In the genomic region with DNA sequence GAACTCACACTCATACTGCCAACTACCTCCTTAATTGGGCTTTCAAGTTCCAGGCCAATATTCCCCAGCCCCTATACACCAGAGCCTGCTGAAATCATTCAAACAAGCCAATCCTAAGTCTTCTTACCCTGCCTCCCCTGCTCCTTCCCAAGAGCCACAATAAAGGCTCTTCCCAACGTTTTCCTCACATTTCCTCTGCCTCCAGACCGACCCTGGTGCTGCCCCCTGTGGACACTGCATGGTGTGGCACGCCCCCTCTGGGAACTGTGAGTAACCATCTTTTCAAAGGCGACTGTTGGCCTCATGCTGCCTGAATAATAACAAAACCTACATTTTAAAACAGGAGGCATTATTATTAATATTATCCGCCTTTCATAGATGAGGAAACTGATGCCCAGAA, we compare ENCODE assay signal across 11 cellular contexts.
DNase-seq lines count a peak whose midpoint lies in the region; ATAC-seq and TF ChIP-seq lines count a peak whose summit lies in the region.
"Had no signal": no experiment of that assay in that cellular context is flagged by ENCODE, and none has a peak within 500 bp of the region (broad histone marks: within the 10 kb centered on the region; RNA-seq: fewer than 3 reads in every experiment).

No MANE protein-coding gene starts in this region.

- peaks cover 4% of the 10 kb centered on the region for H3K9me3 Mint-ChIP-seq in neural crest cell

- no peak for DNase-seq in GM12864 (ENCODE audit: low read depth)
- peak; percentile 41 for DNase-seq in dermis blood vessel endothelial cell
- peak; percentile 63 for DNase-seq in neural crest cell (ENCODE audit: low read depth, low spot score)
- DNase-seq in T-helper 2 cell, result no peak
- DNase-seq in hippocampal formation (lab: John Stamatoyannopoulos, UW), result no peak
- DNase-seq: NCI-H226; stimulated activated CD4-positive, alpha-beta T cell treated with anti-CD3 and anti-CD28 coated beads, Interleukin-2, amount 100 ng/mL, for 24 hours had no signal

- peaks cover 3% of the 10 kb centered on the region for H3K36me3 Mint-ChIP-seq in neural crest cell (ENCODE audit: low read depth)

- no peak overlapping the region for H3K4me3 ChIP-seq in GM12864 (ENCODE audit: low read depth, low read length)
- H3K4me3 ChIP-seq: esophagus muscularis mucosa, thoracic aorta had no signal

- TF ChIP-seq CTCF in GM12864 (IDR thresholded peaks at IDR 0.05; ENCODE audit: low read depth, low read length, missing control alignments) (peak; percentile 50), LNCAP (IDR thresholded peaks at IDR 0.05) (peak; percentile 42), neural crest cell (conservative IDR thresholded peaks at IDR 0.05) (peak; percentile 63)

- H3K27ac Mint-ChIP-seq in neural crest cell (ENCODE audit: unreplicated experiment), result no peak overlapping the region

- H3K4me1 Mint-ChIP-seq in neural crest cell, result peaks cover 2% of the 10 kb centered on the region

- ATAC-seq in HG02642 (IDR thresholded peaks at IDR 0.05; ENCODE audit: poor library complexity, unreplicated experiment), result no peak

- H3K27me3 Mint-ChIP-seq in neural crest cell (ENCODE audit: low read depth), result peaks cover 14% of the 10 kb centered on the region

- H3K4me3 Mint-ChIP-seq in neural crest cell, result no peak overlapping the region

Comparison
In these comparisons a context has a peak if more than half of its experiments do, and no peak if none do; other contexts are left out.
1. DNase-seq: peak in dermis blood vessel endothelial cell (single experiment) and neural crest cell (single experiment); none in GM12864 (single experiment), T-helper 2 cell (0 of 5) and hippocampal formation (0 of 2).
2. Peak in every context shown above with its lines, with median percentiles within 50 percentile points of each other: CTCF ChIP-seq.